ENCODE assay signal across 14 cellular contexts in the genomic region with DNA sequence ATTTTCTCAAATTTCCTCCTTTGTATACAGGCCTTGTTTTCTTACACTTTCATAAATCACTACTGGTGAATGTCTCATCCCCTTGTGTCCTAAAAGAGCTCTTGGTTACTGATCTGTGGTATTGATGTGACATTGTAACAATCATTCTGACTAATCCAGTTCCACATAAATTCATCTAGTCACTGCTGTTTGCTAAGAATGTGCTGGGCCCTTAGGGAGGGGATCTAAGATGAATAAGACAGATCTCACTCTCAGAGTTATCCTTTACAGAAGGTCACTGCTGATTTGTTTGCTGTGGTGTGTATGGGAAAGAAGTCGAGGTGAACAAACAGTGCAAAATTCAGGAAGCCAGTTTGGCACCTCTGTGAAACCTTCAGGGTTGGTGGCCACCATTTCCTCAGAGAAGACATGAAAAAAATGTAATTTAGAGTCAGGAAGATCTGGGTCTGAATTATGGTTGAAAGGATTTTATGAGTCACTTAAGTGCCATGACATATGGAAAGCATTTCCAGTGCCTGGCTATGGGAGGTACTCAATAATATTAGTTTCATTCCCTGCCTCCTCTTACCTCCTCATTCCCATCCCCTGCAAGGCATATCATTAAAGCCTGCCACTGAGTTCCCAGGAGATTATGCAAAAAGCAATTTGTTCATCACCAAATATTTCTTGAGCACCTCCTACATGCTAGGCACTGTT.
DNase-seq lines count a peak whose midpoint lies in the region; ATAC-seq, FAIRE-seq and TF ChIP-seq lines count a peak whose summit lies in the region.
"Had no signal": no experiment of that assay in that cellular context is flagged by ENCODE, and none has a peak within 500 bp of the region (broad histone marks: within the 10 kb centered on the region; RNA-seq: fewer than 3 reads in every experiment).

No MANE protein-coding gene starts in this region.

- DNase-seq in activated naive CD4-positive, alpha-beta T cell treated with anti-CD3 and anti-CD28 coated beads, Interleukin-2, amount 50 U/mL, for 72 hours (ENCODE audit: low spot score in 2 of 2), result no peak
- DNase-seq in activated naive CD4-positive, alpha-beta T cell treated with anti-CD3 and anti-CD28 coated beads for 36 hours, result no peak
- DNase-seq in RCC 7860 (ENCODE audit: low spot score) (peak; percentile 19), type B pancreatic cell (ENCODE audit: extremely low spot score, unreplicated experiment) (no peak), breast epithelium (ENCODE audit: low spot score in 2 of 2) (no peak)
- no peak for DNase-seq in stimulated activated naive CD4-positive, alpha-beta T cell (lab: John Stamatoyannopoulos, UW)
- DNase-seq in effector memory CD4-positive, alpha-beta T cell, result no peak
- DNase-seq: COR-L47, GDM1, pancreas, tibial artery had no signal

- TF ChIP-seq POLR2A in breast epithelium (IDR thresholded peaks at IDR 0.05), result no peak

- H3K27ac ChIP-seq in breast epithelium, result no peak overlapping the region
- H3K27ac ChIP-seq in effector memory CD4-positive, alpha-beta T cell (ENCODE audit: insufficient read depth, low read length, poor library complexity, severe bottlenecking), result no peak overlapping the region
- H3K27ac ChIP-seq: pancreas, tibial artery had no signal

- no peaks in the 10 kb centered on the region for H3K9me3 Mint-ChIP-seq in activated naive CD4-positive, alpha-beta T cell treated with anti-CD3 and anti-CD28 coated beads, Interleukin-2, amount 50 U/mL, for 72 hours
- H3K9me3 Mint-ChIP-seq in activated naive CD4-positive, alpha-beta T cell treated with anti-CD3 and anti-CD28 coated beads for 36 hours, result no peaks in the 10 kb centered on the region
- no peaks in the 10 kb centered on the region for H3K9me3 Mint-ChIP-seq in type B pancreatic cell
- H3K9me3 Mint-ChIP-seq: central memory CD8-positive, alpha-beta T cell had no signal

- H3K4me1 ChIP-seq in breast epithelium, result no peaks in the 10 kb centered on the region
- H3K4me1 ChIP-seq in effector memory CD4-positive, alpha-beta T cell (ENCODE audit: control insufficient read depth, insufficient read depth, low read length, poor library complexity, severe bottlenecking), result no peaks in the 10 kb centered on the region
- H3K4me1 ChIP-seq: pancreas, tibial artery had no signal

- H3K27me3 Mint-ChIP-seq in activated naive CD4-positive, alpha-beta T cell treated with anti-CD3 and anti-CD28 coated beads for 36 hours (ENCODE audit: low read depth), result peaks cover 3% of the 10 kb centered on the region
- peaks cover 3% of the 10 kb centered on the region for H3K27me3 Mint-ChIP-seq in type B pancreatic cell

- H3K27ac Mint-ChIP-seq in activated naive CD4-positive, alpha-beta T cell treated with anti-CD3 and anti-CD28 coated beads, Interleukin-2, amount 50 U/mL, for 72 hours, result no peak overlapping the region
- H3K27ac Mint-ChIP-seq in activated naive CD4-positive, alpha-beta T cell treated with anti-CD3 and anti-CD28 coated beads for 36 hours, result no peak overlapping the region
- H3K27ac Mint-ChIP-seq in type B pancreatic cell, result no peak overlapping the region

- TF ChIP-seq CTCF in type B pancreatic cell (conservative IDR thresholded peaks at IDR 0.05) (no peak), breast epithelium (IDR thresholded peaks at IDR 0.05) (no peak)

- H3K4me3 Mint-ChIP-seq in activated naive CD4-positive, alpha-beta T cell treated with anti-CD3 and anti-CD28 coated beads for 36 hours, result no peak overlapping the region
- peak overlapping the region; percentile 52 for H3K4me3 Mint-ChIP-seq in type B pancreatic cell
- H3K4me3 Mint-ChIP-seq: central memory CD8-positive, alpha-beta T cell had no signal

- ATAC-seq in activated naive CD4-positive, alpha-beta T cell treated with anti-CD3 and anti-CD28 coated beads, Interleukin-2, amount 50 U/mL, for 72 hours, result peak; percentile 39 to 92
- peak; percentile 72 for ATAC-seq in HG02884 (IDR thresholded peaks at IDR 0.05; ENCODE audit: unreplicated experiment)
- ATAC-seq: pancreas had no signal

- H3K36me3 ChIP-seq in breast epithelium, result no peaks in the 10 kb centered on the region
- no peaks in the 10 kb centered on the region for H3K36me3 ChIP-seq in effector memory CD4-positive, alpha-beta T cell (ENCODE audit: control insufficient read depth, insufficient read depth, low read length)
- H3K36me3 ChIP-seq: pancreas, tibial artery had no signal

- CTCF ChIA-PET in activated naive CD4-positive, alpha-beta T cell treated with anti-CD3 and anti-CD28 coated beads for 36 hours (lab: Charles Lee), result no interaction called here

- H3K27me3 ChIP-seq in breast epithelium, result no peaks in the 10 kb centered on the region
- H3K27me3 ChIP-seq in effector memory CD4-positive, alpha-beta T cell (replicated peaks; ENCODE audit: control insufficient read depth, insufficient read depth, low read length, poor library complexity, severe bottlenecking), result no peaks in the 10 kb centered on the region
- H3K27me3 ChIP-seq: pancreas, tibial artery had no signal

- H3K4me1 Mint-ChIP-seq in activated naive CD4-positive, alpha-beta T cell treated with anti-CD3 and anti-CD28 coated beads for 36 hours (ENCODE audit: low read depth), result no peaks in the 10 kb centered on the region
- no peaks in the 10 kb centered on the region for H3K4me1 Mint-ChIP-seq in type B pancreatic cell (ENCODE audit: unreplicated experiment)
- H3K4me1 Mint-ChIP-seq: central memory CD8-positive, alpha-beta T cell had no signal

- FAIRE-seq in RCC 7860 (lab: Jason Lieb, UNC), result no peak
- FAIRE-seq: endometrium, pancreas had no signal

- H3K4me3 ChIP-seq in breast epithelium, result no peak overlapping the region
- no peak overlapping the region for H3K4me3 ChIP-seq in effector memory CD4-positive, alpha-beta T cell (ENCODE audit: insufficient read depth, low read depth, low read length, poor library complexity, severe bottlenecking)
- H3K4me3 ChIP-seq: pancreas, tibial artery had no signal

- no peaks in the 10 kb centered on the region for H3K36me3 Mint-ChIP-seq in activated naive CD4-positive, alpha-beta T cell treated with anti-CD3 and anti-CD28 coated beads, Interleukin-2, amount 50 U/mL, for 72 hours
- no peaks in the 10 kb centered on the region for H3K36me3 Mint-ChIP-seq in activated naive CD4-positive, alpha-beta T cell treated with anti-CD3 and anti-CD28 coated beads for 36 hours (ENCODE audit: low read depth)
- H3K36me3 Mint-ChIP-seq in type B pancreatic cell, result no peaks in the 10 kb centered on the region

- intact Hi-C loops in activated naive CD4-positive, alpha-beta T cell treated with anti-CD3 and anti-CD28 coated beads for 36 hours (cut with micrococcal nuclease), result no loop called here
- intact Hi-C loops in breast epithelium (cut with DNase I; ENCODE audit: low total_unique reads), result no loop called here

- no peaks in the 10 kb centered on the region for H3K9me3 ChIP-seq in breast epithelium
- no peaks in the 10 kb centered on the region for H3K9me3 ChIP-seq in effector memory CD4-positive, alpha-beta T cell (ENCODE audit: control insufficient read depth, low read length)
- H3K9me3 ChIP-seq: pancreas, tibial artery had no signal
